1 cellular context compared by ENCODE assay signal in genomic region chr15:58486062-58486461, GRCh38.
TF ChIP-seq lines count a peak whose summit lies in the region.

No MANE protein-coding gene starts in this region.

TF ChIP-seq in K562, 482 proteins besides CTCF, POLR2A, EP300 and RAD21 (continued from another document and continues in another):
- no peak for TF ChIP-seq ZBTB26 (CRISPR knock-in tag; IDR thresholded peaks at IDR 0.05)
- no peak for TF ChIP-seq CBX8 (IDR thresholded peaks at IDR 0.05; ENCODE audit: borderline replicate concordance, extremely low read depth, low read depth, low read length, poor library complexity, severe bottlenecking)
- no peak for TF ChIP-seq NCOA1 (IDR thresholded peaks at IDR 0.05; ENCODE audit: low read depth)
- TF ChIP-seq TAL1 (IDR thresholded peaks at IDR 0.05): peak; percentile 21; the same call in 1 of the 2 replicates
- no peak for TF ChIP-seq TCF15 (CRISPR knock-in tag; IDR thresholded peaks at IDR 0.05)
- no peak for TF ChIP-seq ZNF311 (CRISPR knock-in tag; IDR thresholded peaks at IDR 0.05)
- TF ChIP-seq SMARCE1 (IDR thresholded peaks at IDR 0.05): peak; percentile 49; the same call in 1 of the 2 replicates
- TF ChIP-seq ZNF184 (CRISPR knock-in tag; IDR thresholded peaks at IDR 0.05): no peak
- no peak for TF ChIP-seq POLR3G (IDR thresholded peaks at IDR 0.05; ENCODE audit: extremely low read depth, insufficient read length, insufficient replicate concordance)
- TF ChIP-seq MEF2D (tag; conservative IDR thresholded peaks at IDR 0.05; ENCODE audit: low read depth): no peak
- TF ChIP-seq NEUROD1 (IDR thresholded peaks at IDR 0.05; ENCODE audit: borderline replicate concordance, low read depth, low read length, partially characterized antibody): peak; percentile 26
- peak; percentile 83 for TF ChIP-seq CBFA2T3 (IDR thresholded peaks at IDR 0.05)
- TF ChIP-seq AFF1 (IDR thresholded peaks at IDR 0.05; ENCODE audit: low read depth in 1 of 2, partially characterized antibody in 2 of 2): no peak
- TF ChIP-seq MLLT1 (IDR thresholded peaks at IDR 0.05): 0 out of 4 replicates have a peak, but pooled peaks of 1 of the 2 experiments have one; percentile 31
- no peak for TF ChIP-seq PRMT5 (CRISPR knock-in tag; IDR thresholded peaks at IDR 0.05)
- TF ChIP-seq CAMTA2 (CRISPR knock-in tag; conservative IDR thresholded peaks at IDR 0.05): no peak
- TF ChIP-seq SRSF9 (IDR thresholded peaks at IDR 0.05; ENCODE audit: borderline replicate concordance, low read depth, low read length): no peak
- TF ChIP-seq MTA2 (IDR thresholded peaks at IDR 0.05; ENCODE audit: low read depth): 0 out of 2 replicates have a peak, but pooled peaks have one; percentile 33
- no peak for TF ChIP-seq CHAMP1 (IDR thresholded peaks at IDR 0.05)
- TF ChIP-seq ZBTB49 (CRISPR knock-in tag; IDR thresholded peaks at IDR 0.05; ENCODE audit: borderline replicate concordance): no peak
- no peak for TF ChIP-seq ZNF609 (CRISPR knock-in tag; IDR thresholded peaks at IDR 0.05; ENCODE audit: borderline replicate concordance)
- TF ChIP-seq ZC3H4 (CRISPR knock-in tag; IDR thresholded peaks at IDR 0.05; ENCODE audit: borderline replicate concordance): no peak
- TF ChIP-seq RNF2 (IDR thresholded peaks at IDR 0.05): no peak
- TF ChIP-seq TOE1 (IDR thresholded peaks at IDR 0.05; ENCODE audit: borderline replicate concordance): no peak
- no peak for TF ChIP-seq TOE1 (CRISPR knock-in tag; IDR thresholded peaks at IDR 0.05; ENCODE audit: borderline replicate concordance, low read depth)
- peak; percentile 51; the same call in 1 of the 2 replicates for TF ChIP-seq PHF21A (IDR thresholded peaks at IDR 0.05; ENCODE audit: borderline replicate concordance, low read depth)
- TF ChIP-seq SMAD2 (IDR thresholded peaks at IDR 0.05; ENCODE audit: low read depth, low read length): no peak
- no peak for TF ChIP-seq MITF (IDR thresholded peaks at IDR 0.05)
- TF ChIP-seq SP2 (IDR thresholded peaks at IDR 0.05; ENCODE audit: extremely low read depth, low read depth, low read length, poor library complexity, severe bottlenecking): no peak
- peak; percentile 30; the same call in 1 of the 2 replicates for TF ChIP-seq NFIC (IDR thresholded peaks at IDR 0.05)
- 0 out of 2 replicates have a peak, but pooled peaks have one; percentile 9 for TF ChIP-seq SOX6 (IDR thresholded peaks at IDR 0.05)
- TF ChIP-seq FOXP1 (CRISPR knock-in tag; IDR thresholded peaks at IDR 0.05): no peak
- peak; percentile 75; the same call in 1 of the 2 replicates for TF ChIP-seq EHMT2 (IDR thresholded peaks at IDR 0.05)
- TF ChIP-seq PRPF4 (IDR thresholded peaks at IDR 0.05; ENCODE audit: insufficient read depth, low read depth, low read length, poor library complexity, severe bottlenecking): no peak
- peak; percentile 56; the same call in 1 of the 2 replicates for TF ChIP-seq ZNF592 (IDR thresholded peaks at IDR 0.05)
